ENCODE assay signal across 12 cellular contexts in the genomic region with DNA sequence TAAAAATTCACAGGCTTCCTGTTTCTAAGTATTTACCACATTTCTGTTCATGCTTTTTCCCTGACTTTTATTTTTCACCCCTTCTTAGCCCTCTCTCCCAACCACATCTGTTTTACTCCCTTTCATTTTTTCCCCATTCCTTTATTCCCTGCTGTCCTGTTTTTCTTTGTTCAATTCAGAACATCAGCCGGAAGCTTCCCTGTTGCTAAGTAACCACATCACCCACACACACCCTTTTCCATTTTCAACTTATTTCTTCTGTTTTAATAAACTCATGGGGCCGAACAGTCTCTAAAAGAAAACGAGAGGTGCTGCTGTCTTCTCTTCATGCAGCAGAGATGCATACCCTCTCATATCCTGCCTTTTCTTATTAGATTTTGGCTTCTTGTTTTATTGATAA. TPM values are rescaled to one million over a fixed set of nuclear protein-coding genes. Genes with fewer than 3 reads are reported as not detected.
A peak's percentile ranks its signal among the peaks of the same experiment; 100 is the strongest.
DNase-seq lines count a peak whose midpoint lies in the region; ATAC-seq and TF ChIP-seq lines count a peak whose summit lies in the region.
"Had no signal": no experiment of that assay in that cellular context is flagged by ENCODE, and none has a peak within 500 bp of the region (broad histone marks: within the 10 kb centered on the region; RNA-seq: fewer than 3 reads in every experiment).

No MANE protein-coding gene starts in this region.

- no peak for ATAC-seq in omental fat pad (ENCODE audit: low FRiP score)
- ATAC-seq: foreskin keratinocyte, Right ventricle myocardium inferior had no signal

- H3K36me3 ChIP-seq in mesendoderm (ENCODE audit: control insufficient read depth, insufficient read depth, low read length), result no peaks in the 10 kb centered on the region
- H3K36me3 ChIP-seq: left ventricle myocardium inferior had no signal

- H3K79me2 ChIP-seq in mesendoderm (ENCODE audit: control insufficient read depth, insufficient read depth, low read length), result no peaks in the 10 kb centered on the region

- H2BK5ac ChIP-seq in mesendoderm (ENCODE audit: low read length), result no peak overlapping the region

- no peak overlapping the region for H3K9ac ChIP-seq in mesendoderm (ENCODE audit: low read length)

- H3K27me3 ChIP-seq in mesendoderm (ENCODE audit: insufficient read depth, low read length, poor library complexity), result no peaks in the 10 kb centered on the region
- H3K27me3 ChIP-seq: foreskin keratinocyte had no signal

- peak overlapping the region; percentile 2 for H2BK15ac ChIP-seq in mesendoderm (replicated peaks; ENCODE audit: low read depth)

- H3K4me1 Mint-ChIP-seq in activated naive CD8-positive, alpha-beta T cell (ENCODE audit: low read depth), result peaks cover 84% of the 10 kb centered on the region

- H2AK5ac ChIP-seq in mesendoderm (ENCODE audit: low read length), result no peak overlapping the region

- no peak overlapping the region for H3K18ac ChIP-seq in mesendoderm (ENCODE audit: low read length)

- H3K4me1 ChIP-seq in mesendoderm (ENCODE audit: control insufficient read depth, low read depth, low read length), result peaks cover 12% of the 10 kb centered on the region

- H3K4me3 Mint-ChIP-seq in activated naive CD8-positive, alpha-beta T cell, result peak overlapping the region; percentile 97

- DNase-seq in AG08395 (ENCODE audit: low spot score), result peak; percentile 17
- DNase-seq in GM12865 (ENCODE audit: low read depth), result no peak
- DNase-seq in mesendoderm, result peak; percentile 29
- DNase-seq in SK-N-DZ (ENCODE audit: low spot score), result no peak
- no peak for DNase-seq in HEK293T (ENCODE audit: extremely low spot score)
- no peak for DNase-seq in omental fat pad (ENCODE audit: low spot score)
- DNase-seq in posterior cingulate gyrus, result no peak
- DNase-seq: foreskin keratinocyte, left ventricle myocardium inferior, NCI-H345 had no signal

- intact Hi-C loops in posterior cingulate gyrus (cut with DNase I), result loop anchor here (5.0 kb wide), 1 partner anchor 53 kb away; a partner anchor contains a TSS

- whole genome bisulfite sequencing in mesendoderm (ENCODE audit: extremely low coverage, insufficient coverage, low lambda C conversion rate), result no CpG with 5 or more reads among the region's 3 CpGs

- no peak overlapping the region for H3K56ac ChIP-seq in mesendoderm (ENCODE audit: low read length)

- CTCF ChIA-PET in HEK293T (lab: Yijun Ruan, JAX), result no interaction called here

- H3K23ac ChIP-seq in mesendoderm (ENCODE audit: low read length), result no peak overlapping the region

- no peak overlapping the region for H3K4ac ChIP-seq in mesendoderm (ENCODE audit: low read depth, low read length)

- no peak overlapping the region for H2BK120ac ChIP-seq in mesendoderm (ENCODE audit: low read depth, low read length)

- TF ChIP-seq CTCF in GM12865 (IDR thresholded peaks at IDR 0.05; ENCODE audit: insufficient read depth, low read depth, low read length, missing control alignments) (no peak), omental fat pad (IDR thresholded peaks at IDR 0.05) (no peak)

- H3K27ac Mint-ChIP-seq in activated naive CD8-positive, alpha-beta T cell, result peak overlapping the region; percentile 99

- H3K9me3 Mint-ChIP-seq in activated naive CD8-positive, alpha-beta T cell (ENCODE audit: low read depth), result peaks cover 4% of the 10 kb centered on the region

- H3K4me2 ChIP-seq in mesendoderm (ENCODE audit: low read length), result no peak overlapping the region

- H3K36me3 Mint-ChIP-seq in activated naive CD8-positive, alpha-beta T cell, result peaks cover 11% of the 10 kb centered on the region

- H3K27me3 Mint-ChIP-seq in activated naive CD8-positive, alpha-beta T cell, result no peaks in the 10 kb centered on the region

- H3K27ac ChIP-seq in mesendoderm (ENCODE audit: low read depth, low read length), result no peak overlapping the region
- H3K27ac ChIP-seq: foreskin keratinocyte had no signal

- POLR2A ChIA-PET in HEK293T (lab: Yijun Ruan, JAX), result no interaction called here

- H3K79me1 ChIP-seq in mesendoderm (ENCODE audit: low read length), result no peaks in the 10 kb centered on the region

- H4K8ac ChIP-seq in mesendoderm (ENCODE audit: low read depth, low read length), result no peak overlapping the region

- H3K4me3 ChIP-seq in GM12865 (ENCODE audit: low read depth, low read length), result peak overlapping the region; percentile 27
- H3K4me3 ChIP-seq in mesendoderm (ENCODE audit: low read length), result no peak overlapping the region
- H3K4me3 ChIP-seq: left ventricle myocardium inferior had no signal

- no peak overlapping the region for H4K5ac ChIP-seq in mesendoderm (ENCODE audit: low read length)

TF ChIP-seq in HEK293T, 16 proteins besides CTCF, POLR2A, EP300 and RAD21:
- TF ChIP-seq NFRKB (IDR thresholded peaks at IDR 0.05) (no peak), ELF4 (IDR thresholded peaks at IDR 0.05) (no peak), FOXK2 (IDR thresholded peaks at IDR 0.05) (no peak), FOXA1 (IDR thresholded peaks at IDR 0.05) (no peak), L3MBTL2 (conservative IDR thresholded peaks at IDR 0.05) (no peak), LEF1 (IDR thresholded peaks at IDR 0.05; ENCODE audit: borderline replicate concordance) (no peak), SUZ12 (IDR thresholded peaks at IDR 0.05) (no peak)
TF ChIP-seq in HEK293T: peak in this region for 0.

RNA-seq across cellular contexts. Expression of a gene that starts 53.5 kb away (rescaled TPM):
- polyA plus RNA-seq in mesendoderm (2013, experiment 1 of 2), result 3.1 TPM
- polyA plus RNA-seq in mesendoderm (2013, experiment 2 of 2), result 3.5 TPM
- 3.3 and 4.9 TPM in 2 replicates for polyA plus RNA-seq in SK-N-DZ (2014; cell fraction: cytosol; rRNA removed)
- polyA plus RNA-seq in SK-N-DZ (2014; cell fraction: nucleus; rRNA removed), result 3.5 and 4.1 TPM in 2 replicates
- total RNA-seq in omental fat pad, result 10 to 100 TPM in 3 of 4 donors, 1 to 10 TPM in 1; 9.7 to 22.6 (median 14.4) TPM

Comparison
In these comparisons a context has a peak if more than half of its experiments do, and no peak if none do; other contexts are left out.
1. DNase-seq: peak in AG08395 (single experiment) and mesendoderm (single experiment); none in GM12865 (single experiment), SK-N-DZ (single experiment), HEK293T (single experiment), omental fat pad (single experiment) and posterior cingulate gyrus (0 of 10).